Comparison of ENCODE assay signal across 12 cellular contexts in genomic region chr19:33390120-33390907, GRCh38. TPM values are rescaled to one million over a fixed set of nuclear protein-coding genes. Genes with fewer than 3 reads are reported as not detected.
A peak's percentile ranks its signal among the peaks of the same experiment; 100 is the strongest.
DNase-seq lines count a peak whose midpoint lies in the region; ATAC-seq and TF ChIP-seq lines count a peak whose summit lies in the region.
"Had no signal": no experiment of that assay in that cellular context is flagged by ENCODE, and none has a peak within 500 bp of the region (broad histone marks: within the 10 kb centered on the region; RNA-seq: fewer than 3 reads in every experiment).

No MANE protein-coding gene starts in this region.

- intact Hi-C loops in breast epithelium (cut with DNase I; ENCODE audit: low total_unique reads): loop anchor here (10.0 kb wide), 1 partner anchor 86 kb away; the partner anchor contains the start of gene CEBPA

- H3K36me3 Mint-ChIP-seq in glutamatergic neuron (ENCODE audit: unreplicated experiment): no peaks in the 10 kb centered on the region
- H3K36me3 Mint-ChIP-seq: WTC11 had no signal

- TF ChIP-seq CTCF in breast epithelium (IDR thresholded peaks at IDR 0.05) (no peak), glutamatergic neuron (IDR thresholded peaks at IDR 0.05; ENCODE audit: partially characterized antibody, unreplicated experiment) (no peak)

- no peak for TF ChIP-seq POLR2A in breast epithelium (IDR thresholded peaks at IDR 0.05)

- H3K4me3 Mint-ChIP-seq in glutamatergic neuron (ENCODE audit: unreplicated experiment): no peak overlapping the region
- H3K4me3 Mint-ChIP-seq: activated naive CD8-positive, alpha-beta T cell treated with anti-CD3 and anti-CD28 coated beads for 36 hours; WTC11 had no signal

- DNase-seq in NCI-H1105 (lab: John Stamatoyannopoulos, UW): peak; percentile 42
- DNase-seq in breast epithelium (ENCODE audit: low spot score in 2 of 2): peak; percentile 56 to 63
- peak; percentile 22 for DNase-seq in iris pigment epithelial cell (ENCODE audit: low read depth)
- peak in 6 of 49 donors; percentile 17 to 64 (median 32) for DNase-seq in substantia nigra (lab: John Stamatoyannopoulos, UW)
- DNase-seq in glutamatergic neuron: no peak
- DNase-seq in stimulated activated CD8-positive, alpha-beta memory T cell treated with anti-CD3 and anti-CD28 coated beads, Interleukin-4, amount 100 ng/mL, for 48 hours: no peak
- no peak for DNase-seq in stimulated activated naive CD4-positive, alpha-beta T cell (lab: John Stamatoyannopoulos, UW)
- DNase-seq: activated naive CD8-positive, alpha-beta T cell treated with anti-CD3 and anti-CD28 coated beads for 36 hours; DMS 273 treated with DMSO at 0.1 percent for 48 hours; NCI-H69 had no signal

- peaks cover 50 to 60% of the 10 kb centered on the region in 2 donors for H3K4me1 ChIP-seq in breast epithelium

- peaks cover 6% of the 10 kb centered on the region for H3K27me3 Mint-ChIP-seq in glutamatergic neuron (ENCODE audit: unreplicated experiment)
- H3K27me3 Mint-ChIP-seq: activated naive CD8-positive, alpha-beta T cell treated with anti-CD3 and anti-CD28 coated beads for 36 hours had no signal

- H3K4me3 ChIP-seq in breast epithelium: peak overlapping the region in 1 of 3 donors; percentile 33

- H3K27me3 ChIP-seq in breast epithelium: no peaks in the 10 kb centered on the region

- peak overlapping the region; percentile 78 to 94 for H3K27ac ChIP-seq in breast epithelium
- H3K27ac ChIP-seq in substantia nigra (ENCODE audit: low read depth, low read length, poor library complexity, severe bottlenecking): peak overlapping the region; percentile 49

- H3K9me3 ChIP-seq in breast epithelium: no peaks in the 10 kb centered on the region

- peaks cover 10% of the 10 kb centered on the region for H3K9me3 Mint-ChIP-seq in glutamatergic neuron (ENCODE audit: unreplicated experiment)
- H3K9me3 Mint-ChIP-seq: activated naive CD8-positive, alpha-beta T cell treated with anti-CD3 and anti-CD28 coated beads for 36 hours; WTC11 had no signal

- no peak overlapping the region for H3K27ac Mint-ChIP-seq in glutamatergic neuron (ENCODE audit: unreplicated experiment)
- H3K27ac Mint-ChIP-seq: activated naive CD8-positive, alpha-beta T cell treated with anti-CD3 and anti-CD28 coated beads for 36 hours; WTC11 had no signal

- H3K36me3 ChIP-seq in breast epithelium: no peaks in the 10 kb centered on the region

- peaks cover 16% of the 10 kb centered on the region for H3K4me1 Mint-ChIP-seq in glutamatergic neuron (ENCODE audit: low read depth, unreplicated experiment)
- H3K4me1 Mint-ChIP-seq: activated naive CD8-positive, alpha-beta T cell treated with anti-CD3 and anti-CD28 coated beads for 36 hours had no signal

- no peak for ATAC-seq in GM21576 (IDR thresholded peaks at IDR 0.05; ENCODE audit: unreplicated experiment)
- ATAC-seq: WTC11 had no signal

RNA-seq across cellular contexts. Expression of gene CEBPG, which starts 16.8 kb away (rescaled TPM):
- total RNA-seq in breast epithelium: 10 to 100 TPM; 23.3 to 32.0 (median 23.4) TPM
- total RNA-seq in glutamatergic neuron (ENCODE audit: unreplicated experiment): 75.1 TPM

Comparison
In these comparisons a context has a peak if more than half of its experiments do, and no peak if none do; other contexts are left out.
1. DNase-seq: peak in NCI-H1105 (single experiment), breast epithelium (2 of 2) and iris pigment epithelial cell (single experiment); none in glutamatergic neuron (single experiment), stimulated activated CD8-positive, alpha-beta memory T cell treated with anti-CD3 and anti-CD28 coated beads, Interleukin-4, amount 100 ng/mL, for 48 hours (single experiment) and stimulated activated naive CD4-positive, alpha-beta T cell (0 of 6).